16 cellular contexts compared by ENCODE assay signal in genomic region chr15:65579762-65580161, GRCh38. TPM values are rescaled to one million over a fixed set of nuclear protein-coding genes. Genes with fewer than 3 reads are reported as not detected.
DNase-seq lines count a peak whose midpoint lies in the region; ATAC-seq and TF ChIP-seq lines count a peak whose summit lies in the region.
"Had no signal": no experiment of that assay in that cellular context is flagged by ENCODE, and none has a peak within 500 bp of the region (broad histone marks: within the 10 kb centered on the region; RNA-seq: fewer than 3 reads in every experiment).

No MANE protein-coding gene starts in this region.

- H3K79me2 ChIP-seq in hepatocyte, result no peaks in the 10 kb centered on the region

- CTCF ChIA-PET in activated naive CD4-positive, alpha-beta T cell treated with anti-CD3 and anti-CD28 coated beads, Interleukin-2, amount 10 ng/mL, durations not matched to agents 7 days and 5 days (lab: Charles Lee), result no interaction called here

- H3K27ac ChIP-seq in SJSA1 (peak overlapping the region; percentile 32), hepatocyte (peak overlapping the region; percentile 42)
- H3K27ac ChIP-seq: body of pancreas had no signal

- H3K9me3 ChIP-seq in SJSA1 (replicated peaks), result no peaks in the 10 kb centered on the region
- no peaks in the 10 kb centered on the region for H3K9me3 ChIP-seq in hepatocyte (ENCODE audit: low read depth)
- H3K9me3 ChIP-seq: body of pancreas, vagina had no signal

- no peaks in the 10 kb centered on the region for H3K9me3 Mint-ChIP-seq in activated naive CD4-positive, alpha-beta T cell treated with anti-CD3 and anti-CD28 coated beads, Interleukin-2, amount 10 ng/mL, durations not matched to agents 7 days and 5 days
- H3K9me3 Mint-ChIP-seq: stimulated activated naive CD8-positive, alpha-beta T cell treated with anti-CD3 and anti-CD28 coated beads, Interleukin-15, amount 100 ng/mL, for 72 hours had no signal

- WGBS in hepatocyte (ENCODE audit: low lambda C conversion rate, missing lambda C conversion rate), result 60% methylated on average over 3 of the region's 3 CpGs

- TF ChIP-seq CTCF in hepatocyte (IDR thresholded peaks at IDR 0.05; ENCODE audit: poor library complexity), result no peak

- H3K36me3 ChIP-seq in SJSA1 (peaks cover 77% of the 10 kb centered on the region), hepatocyte (replicated peaks; ENCODE audit: insufficient read depth, low read depth) (no peaks in the 10 kb centered on the region)

- H3K4me2 ChIP-seq in hepatocyte, result no peak overlapping the region

- peak overlapping the region; percentile 19 for H3K27ac Mint-ChIP-seq in activated naive CD4-positive, alpha-beta T cell treated with anti-CD3 and anti-CD28 coated beads, Interleukin-2, amount 10 ng/mL, durations not matched to agents 7 days and 5 days

- no peaks in the 10 kb centered on the region for H3K9me2 ChIP-seq in hepatocyte (replicated peaks; ENCODE audit: insufficient read depth)

- H2AFZ ChIP-seq in hepatocyte, result no peak overlapping the region

- no peak for ATAC-seq in GM21576 (IDR thresholded peaks at IDR 0.05; ENCODE audit: unreplicated experiment)
- ATAC-seq: body of pancreas; stimulated activated naive CD8-positive, alpha-beta T cell treated with anti-CD3 and anti-CD28 coated beads, Interleukin-15, amount 100 ng/mL, for 72 hours had no signal

- H3K4me3 Mint-ChIP-seq in activated naive CD4-positive, alpha-beta T cell treated with anti-CD3 and anti-CD28 coated beads, Interleukin-2, amount 10 ng/mL, durations not matched to agents 7 days and 5 days, result no peak overlapping the region
- H3K4me3 Mint-ChIP-seq: stimulated activated naive CD8-positive, alpha-beta T cell treated with anti-CD3 and anti-CD28 coated beads, Interleukin-15, amount 100 ng/mL, for 72 hours had no signal

- H3K4me1 Mint-ChIP-seq in activated naive CD4-positive, alpha-beta T cell treated with anti-CD3 and anti-CD28 coated beads, Interleukin-2, amount 10 ng/mL, durations not matched to agents 7 days and 5 days, result peaks cover 19% of the 10 kb centered on the region

- DNase-seq in activated naive CD4-positive, alpha-beta T cell treated with anti-CD3 and anti-CD28 coated beads, Interleukin-2, amount 10 ng/mL, durations not matched to agents 7 days and 5 days, result no peak
- DNase-seq in activated naive CD4-positive, alpha-beta T cell treated with Interleukin-2 at 50 U/mL for 16 hours, result no peak
- DNase-seq in SJSA1 (ENCODE audit: low read depth in 1 of 2, low spot score in 2 of 2), result no peak
- DNase-seq in hepatocyte (ENCODE audit: low spot score), result no peak
- no peak for DNase-seq in HK-2 (ENCODE audit: unreplicated experiment)
- DNase-seq in iPS-NIHi11 (ENCODE audit: low spot score), result no peak
- no peak for DNase-seq in DMS114 treated with DMSO at 0.1 percent for 48 hours (lab: John Stamatoyannopoulos, UW; ENCODE audit: unreplicated experiment)
- DNase-seq: activated effector memory CD4-positive, alpha-beta T cell treated with anti-CD3 and anti-CD28 coated beads, Interleukin-2, amount 50 U/mL, for 16 hours; body of pancreas; Calu3; glutamatergic neuron; NCI-H1092 treated with DMSO at 0.1 percent for 48 hours; stimulated activated naive CD8-positive, alpha-beta T cell treated with anti-CD3 and anti-CD28 coated beads, Interleukin-15, amount 100 ng/mL, for 72 hours had no signal

- H3K27me3 ChIP-seq in SJSA1 (replicated peaks) (no peaks in the 10 kb centered on the region), hepatocyte (no peaks in the 10 kb centered on the region)
- H3K27me3 ChIP-seq: body of pancreas, vagina had no signal

- H3K27me3 Mint-ChIP-seq in activated naive CD4-positive, alpha-beta T cell treated with anti-CD3 and anti-CD28 coated beads, Interleukin-2, amount 10 ng/mL, durations not matched to agents 7 days and 5 days, result no peaks in the 10 kb centered on the region
- H3K27me3 Mint-ChIP-seq: stimulated activated naive CD8-positive, alpha-beta T cell treated with anti-CD3 and anti-CD28 coated beads, Interleukin-15, amount 100 ng/mL, for 72 hours had no signal

- H3K4me1 ChIP-seq in SJSA1 (replicated peaks) (peaks cover 36% of the 10 kb centered on the region), hepatocyte (ENCODE audit: insufficient read depth) (peaks cover 3% of the 10 kb centered on the region)
- H3K4me1 ChIP-seq: body of pancreas had no signal

- no peak overlapping the region for H3K4me3 ChIP-seq in SJSA1
- H3K4me3 ChIP-seq in hepatocyte, result no peak overlapping the region
- H3K4me3 ChIP-seq: body of pancreas, lung, vagina had no signal

- no peaks in the 10 kb centered on the region for H4K20me1 ChIP-seq in hepatocyte (ENCODE audit: insufficient read depth, poor library complexity, severe bottlenecking)

- peaks cover 71% of the 10 kb centered on the region for H3K36me3 Mint-ChIP-seq in activated naive CD4-positive, alpha-beta T cell treated with anti-CD3 and anti-CD28 coated beads, Interleukin-2, amount 10 ng/mL, durations not matched to agents 7 days and 5 days

RNA-seq across cellular contexts. Expression of gene INTS14, which starts 31.2 kb away (rescaled TPM):
- 29.4 and 67.3 TPM in 2 replicates for total RNA-seq in SJSA1 (2014; rRNA removed; shearing (Covaris generic))
- total RNA-seq in hepatocyte, result 41.6 and 45.7 TPM in 2 replicates
- 25.5 and 28.6 TPM in 2 replicates for polyA plus RNA-seq in hepatocyte

RNA-seq across cellular contexts. Expression of gene SLC24A1, which starts 42.0 kb away (rescaled TPM):
- total RNA-seq in SJSA1 (2014; rRNA removed; shearing (Covaris generic)), result 6.0 and 8.2 TPM in 2 replicates
- total RNA-seq in hepatocyte, result 7.4 and 9.5 TPM in 2 replicates
- polyA plus RNA-seq in hepatocyte, result 3.6 and 6.1 TPM in 2 replicates

RNA-seq across cellular contexts. Expression of gene HACD3, which starts 49.5 kb away (rescaled TPM):
- total RNA-seq in SJSA1 (2014; rRNA removed; shearing (Covaris generic)), result 146 and 177 TPM in 2 replicates
- total RNA-seq in hepatocyte, result 156 and 171 TPM in 2 replicates
- 123 and 127 TPM in 2 replicates for polyA plus RNA-seq in hepatocyte
